Comparison of ENCODE assay signal across 8 cellular contexts in genomic region chr17:81683208-81683583, GRCh38. TPM values are rescaled to one million over a fixed set of nuclear protein-coding genes. Genes with fewer than 3 reads are reported as not detected.
A peak's percentile ranks its signal among the peaks of the same experiment; 100 is the strongest.
DNase-seq lines count a peak whose midpoint lies in the region; ATAC-seq and TF ChIP-seq lines count a peak whose summit lies in the region.

No MANE protein-coding gene starts in this region.

- H2AFZ ChIP-seq in OCI-LY7 (ENCODE audit: low read length) = peak overlapping the region; percentile 24; the same call in 1 of the 2 replicates

- WGBS in esophagus, 2 donors = 0 to 1% methylated on average over 33 to 37 of the region's 37 CpGs

- no peaks in the 10 kb centered on the region for H3K9me3 Mint-ChIP-seq in Caco-2 (ENCODE audit: unreplicated experiment)

- peaks cover 35% of the 10 kb centered on the region for H3K36me3 Mint-ChIP-seq in Caco-2 (ENCODE audit: insufficient read depth, unreplicated experiment)

- H3K4me3 ChIP-seq in Caco-2 (ENCODE audit: low read depth, low read length) (peak overlapping the region; percentile 89), OCI-LY7 (ENCODE audit: low read depth, low read length, poor library complexity, severe bottlenecking) (peak overlapping the region; percentile 78), esophagus (ENCODE audit: low read depth in 1 of 2, low read length in 2 of 2) (peak overlapping the region; percentile 87 to 97), neutrophil (ENCODE audit: low read depth in 1 of 2, low read length in 1 of 2) (peak overlapping the region; percentile 84 to 96)

- H3K9me3 ChIP-seq in Caco-2 (no peaks in the 10 kb centered on the region), OCI-LY7 (ENCODE audit: low read length) (no peaks in the 10 kb centered on the region), esophagus (ENCODE audit: control insufficient read depth in 2 of 2, insufficient read depth in 1 of 2, low read depth in 1 of 2, low read length in 1 of 2) (no peaks in the 10 kb centered on the region), neutrophil (no peaks in the 10 kb centered on the region)

- CTCF ChIA-PET in Caco-2 (lab: Charles Lee) = interaction anchor here (1.0 kb wide), 1 partner anchor 19 kb away, joined by 4 read pairs; no protein-coding TSS in a partner anchor
- CTCF ChIA-PET in OCI-LY7 (lab: Charles Lee; ENCODE audit: unreplicated experiment) = interaction anchor here (0.6 to 0.7 kb wide), 2 partner anchors 8 to 51 kb away, joined by 3 to 4 read pairs; no protein-coding TSS in a partner anchor

- H3K4me2 ChIP-seq in OCI-LY7 (ENCODE audit: low read length) = peak overlapping the region; percentile 93

- BruUV-seq in Caco-2 (replicated peaks; lab: Mats Ljungman, UMichigan) (no TSS peak), OCI-LY7 (replicated peaks; lab: Mats Ljungman, UMichigan) (no TSS peak)

- H3K79me2 ChIP-seq in OCI-LY7 (ENCODE audit: insufficient read depth, low read depth, low read length) = peaks cover 43% of the 10 kb centered on the region

- peak overlapping the region; percentile 95 for H3K27ac Mint-ChIP-seq in Caco-2 (ENCODE audit: unreplicated experiment)

- POLR2A ChIA-PET in Caco-2 (lab: Charles Lee) (interaction anchor here (0.7 to 1.6 kb wide), 8 partner anchors 15 to 347 kb away, joined by 3 to 45 read pairs (median 5); partner anchors contain the start of genes CCDC137, MCRIP1, MRPL12 and OXLD1), OCI-LY7 (lab: Charles Lee) (interaction anchor here (0.6 to 1.7 kb wide), 6 partner anchors 15 to 165 kb away, joined by 3 to 12 read pairs (median 6); partner anchors contain the start of genes CCDC137, MRPL12 and OXLD1)

- H3K4me1 Mint-ChIP-seq in Caco-2 (ENCODE audit: low read depth, unreplicated experiment) = no peaks in the 10 kb centered on the region

- H3K27me3 Mint-ChIP-seq in Caco-2 (ENCODE audit: insufficient read depth, unreplicated experiment) = no peaks in the 10 kb centered on the region

- peak overlapping the region; percentile 29 for H3K27ac ChIP-seq in OCI-LY7 (ENCODE audit: low read depth, low read length, poor library complexity, severe bottlenecking)
- peak overlapping the region; percentile 64 to 73 for H3K27ac ChIP-seq in esophagus (ENCODE audit: low read depth in 2 of 2, low read length in 1 of 2)
- H3K27ac ChIP-seq in neutrophil = peak overlapping the region; percentile 82

- ATAC-seq in GM21737 (IDR thresholded peaks at IDR 0.05; ENCODE audit: unreplicated experiment) (peak; percentile 25), GM18505 (IDR thresholded peaks at IDR 0.05; ENCODE audit: unreplicated experiment) (no peak)

- 0 out of 2 replicates have a peak, but pooled peaks cover 10% of the 10 kb centered on the region for H3K4me1 ChIP-seq in Caco-2
- H3K4me1 ChIP-seq in OCI-LY7 (ENCODE audit: insufficient read depth, low read length, poor library complexity, severe bottlenecking) = peaks cover 23% of the 10 kb centered on the region
- H3K4me1 ChIP-seq in esophagus (ENCODE audit: control insufficient read depth in 2 of 2, insufficient read depth in 2 of 2, low read length in 1 of 2) = peaks cover 0 to 18% of the 10 kb centered on the region in 2 donors
- peaks cover 23 to 25% of the 10 kb centered on the region in 2 experiments for H3K4me1 ChIP-seq in neutrophil (ENCODE audit: control insufficient read depth in 1 of 2, insufficient read depth in 1 of 2, low read depth in 1 of 2, low read length in 1 of 2)

- TF ChIP-seq POLR2A in GM18505 (IDR thresholded peaks at IDR 0.05; ENCODE audit: borderline replicate concordance, extremely low read depth, insufficient read depth, insufficient read length) = no peak

- peak overlapping the region; percentile 97 for H3K4me3 Mint-ChIP-seq in Caco-2 (ENCODE audit: unreplicated experiment)

- DNase-seq in Caco-2 (no peak), OCI-LY7 (ENCODE audit: low spot score) (no peak), NCI-H1436 (lab: John Stamatoyannopoulos, UW) (no peak)
- no peak for DNase-seq in stimulated activated CD4-positive, alpha-beta T cell treated with anti-CD3 and anti-CD28 coated beads, Interleukin-2, amount 100 ng/mL, for 24 hours

- H3K27me3 ChIP-seq in Caco-2 (replicated peaks; ENCODE audit: control insufficient read depth, insufficient read depth, low read length) (no peaks in the 10 kb centered on the region), esophagus (ENCODE audit: control insufficient read depth in 1 of 2, insufficient read depth in 2 of 2, low read length in 2 of 2) (no peaks in the 10 kb centered on the region), neutrophil (no peaks in the 10 kb centered on the region)

- H3K36me3 ChIP-seq in Caco-2 (ENCODE audit: control insufficient read depth, insufficient read depth, low read length) (peaks cover 2% of the 10 kb centered on the region), OCI-LY7 (ENCODE audit: insufficient read depth, low read length) (peaks cover 38% of the 10 kb centered on the region), esophagus (ENCODE audit: control insufficient read depth in 2 of 2, insufficient read depth in 2 of 2, low read length in 1 of 2) (peaks cover 0 to 24% of the 10 kb centered on the region in 2 donors), neutrophil (peaks cover 32% of the 10 kb centered on the region)

- H4K20me1 ChIP-seq in OCI-LY7 (ENCODE audit: insufficient read depth, low read length) = peaks cover 5% of the 10 kb centered on the region; the same call in 1 of the 2 replicates

- intact Hi-C loops in Caco-2 (cut with micrococcal nuclease; ENCODE audit: unreplicated experiment) (loop anchor here (1.0 kb wide), 1 partner anchor 20 kb away; the partner anchor contains the start of gene MRPL12), OCI-LY7 (cut with micrococcal nuclease; ENCODE audit: unreplicated experiment) (loop anchor here (1.0 to 5.0 kb wide), 4 partner anchors 16 to 414 kb away; partner anchors contain the start of genes FASN and MRPL12)

- H3K9me2 ChIP-seq in OCI-LY7 (ENCODE audit: insufficient read depth, low read length) = no peaks in the 10 kb centered on the region

- no peak for TF ChIP-seq CTCF in Caco-2 (IDR thresholded peaks at IDR 0.05; ENCODE audit: insufficient read depth in 1 of 2, low read depth in 1 of 2, low read length in 1 of 2, severe bottlenecking in 1 of 2, unreplicated experiment in 1 of 2)
- TF ChIP-seq CTCF in OCI-LY7 (conservative IDR thresholded peaks at IDR 0.05; ENCODE audit: low read length) = no peak
- no peak for TF ChIP-seq CTCF in neutrophil (IDR thresholded peaks at IDR 0.05)

RNA-seq across cellular contexts. Expression of gene ARL16, which starts 0.4 kb away (rescaled TPM):
- total RNA-seq in Caco-2 (2022) (45.1 and 49.8 TPM in 2 replicates), OCI-LY7 (2022) (49.8 and 52.2 TPM in 2 replicates)
- total RNA-seq in OCI-LY7 (2014; rRNA removed; shearing (Covaris generic)) = 86.1 and 86.4 TPM in 2 replicates
- polyA plus RNA-seq in esophagus = 10 to 100 TPM; 36.2 to 53.9 TPM

RNA-seq across cellular contexts. Expression of gene HGS, which starts 0.6 kb away (rescaled TPM):
- total RNA-seq in Caco-2 (2022) = 176 and 178 TPM in 2 replicates
- total RNA-seq in OCI-LY7 (2014; rRNA removed; shearing (Covaris generic)) = 120 and 162 TPM in 2 replicates
- 175 and 219 TPM in 2 replicates for total RNA-seq in OCI-LY7 (2022)
- polyA plus RNA-seq in esophagus = 100 to 1,000 TPM in 1 of 2 donors, 10 to 100 TPM in 1; 83.6 to 131 TPM

RNA-seq across cellular contexts. Expression of gene CCDC137, which starts 16.7 kb away (rescaled TPM):
- total RNA-seq in Caco-2 (2022) (49.0 and 50.5 TPM in 2 replicates), OCI-LY7 (2022) (61.1 and 61.4 TPM in 2 replicates)
- 39.4 and 39.9 TPM in 2 replicates for total RNA-seq in OCI-LY7 (2014; rRNA removed; shearing (Covaris generic))
- polyA plus RNA-seq in esophagus = 10 to 100 TPM; 22.2 to 33.0 TPM

RNA-seq across cellular contexts. Expression of gene OXLD1, which starts 16.8 kb away (rescaled TPM):
- 32.4 and 37.0 TPM in 2 replicates for total RNA-seq in Caco-2 (2022)
- total RNA-seq in OCI-LY7 (2014; rRNA removed; shearing (Covaris generic)) = 148 and 151 TPM in 2 replicates
- total RNA-seq in OCI-LY7 (2022) = 116 and 121 TPM in 2 replicates
- 10 to 100 TPM; 38.1 to 46.1 TPM for polyA plus RNA-seq in esophagus

RNA-seq across cellular contexts. Expression of gene MRPL12, which starts 20.0 kb away (rescaled TPM):
- total RNA-seq in Caco-2 (2022) (164 and 176 TPM in 2 replicates), OCI-LY7 (2022) (143 and 189 TPM in 2 replicates)
- 49.8 and 67.2 TPM in 2 replicates for total RNA-seq in OCI-LY7 (2014; rRNA removed; shearing (Covaris generic))
- polyA plus RNA-seq in esophagus = 100 to 1,000 TPM; 136 to 173 TPM

Comparison
In these comparisons a context has a peak if more than half of its experiments do, and no peak if none do; other contexts are left out.
1. H3K27ac ChIP-seq: peak in every context shown above with its lines; median percentile 82 in neutrophil; 68 in esophagus; 29 in OCI-LY7.